ENCODE assay signal across 34 cellular contexts in the genomic region with DNA sequence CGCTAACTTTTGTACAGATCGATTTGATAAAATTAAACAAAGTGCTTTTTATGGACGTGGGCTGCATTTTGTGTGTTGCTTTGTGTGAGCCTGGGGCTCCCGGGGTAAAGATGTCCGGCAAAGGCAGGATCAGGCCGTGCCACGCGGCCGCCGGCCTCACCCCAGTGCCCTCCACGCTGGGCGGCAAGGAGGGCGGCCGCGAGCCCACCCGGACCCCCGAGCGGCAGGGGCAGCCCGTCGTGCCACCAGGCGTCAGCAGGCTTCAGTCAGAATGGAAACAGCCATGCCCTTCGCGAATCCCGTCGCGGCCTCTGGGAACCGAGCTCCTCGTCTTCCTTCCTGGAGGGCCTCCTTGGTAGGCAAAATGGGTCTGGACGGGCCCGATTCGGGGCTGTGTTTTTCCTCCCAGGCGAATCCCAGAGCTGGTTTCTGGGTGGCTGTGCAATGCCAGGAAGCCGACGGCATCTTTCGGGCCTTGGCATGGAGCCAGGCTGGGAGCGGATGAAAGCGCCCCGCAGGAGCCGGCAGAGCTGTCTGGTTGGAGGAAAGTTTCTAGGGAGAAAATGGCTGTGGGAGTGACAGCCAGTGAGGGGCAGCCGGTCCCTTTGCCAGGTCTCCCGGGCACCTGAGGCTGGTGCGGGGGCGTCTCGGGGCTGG. TPM values are rescaled to one million over a fixed set of nuclear protein-coding genes. Genes with fewer than 3 reads are reported as not detected.
DNase-seq lines count a peak whose midpoint lies in the region; ATAC-seq and TF ChIP-seq lines count a peak whose summit lies in the region.
"Had no signal": no experiment of that assay in that cellular context is flagged by ENCODE, and none has a peak within 500 bp of the region (broad histone marks: within the 10 kb centered on the region; RNA-seq: fewer than 3 reads in every experiment).

No MANE protein-coding gene starts in this region.

- H3K9me3 ChIP-seq in SK-N-SH, result no peaks in the 10 kb centered on the region
- no peaks in the 10 kb centered on the region for H3K9me3 ChIP-seq in thoracic aorta
- H3K9me3 ChIP-seq: HAP-1, lower lobe of right lung, MG63, mucosa of descending colon, ovary, spleen had no signal

- DNase-seq in NCI-H1105 treated with DMSO at 0.1 percent for 48 hours (lab: John Stamatoyannopoulos, UW) (peak; percentile 23), NCI-H1105 (lab: John Stamatoyannopoulos, UW) (no peak), SK-N-SH (peak; percentile 61), head of caudate nucleus (peak in 34 of 42 donors; percentile 59 to 89 (median 74)), thoracic aorta (ENCODE audit: low spot score) (no peak), left lobe of liver (ENCODE audit: low spot score) (no peak)
- DNase-seq: 8988T; activated CD4-positive, alpha-beta T cell treated with anti-CD3 and anti-CD28 coated beads for 48 hours; activated gamma-delta T cell; activated naive CD8-positive, alpha-beta T cell treated with anti-CD3 and anti-CD28 coated beads, Interleukin-2, amount 50 U/mL, for 24 hours; activated T-cell treated with anti-CD3 and anti-CD28 coated beads, Interleukin-2, amount 50 U/mL, for 24 hours; CD4-positive, alpha-beta T cell; effector CD4-positive, alpha-beta T cell; glutamatergic neuron; KBM-7; kidney; lower lobe of right lung; MG63; mucosa of descending colon; NCI-H1417 treated with DMSO at 0.1 percent for 48 hours; NCI-H2107; NCI-H524 treated with DMSO at 0.1 percent for 48 hours; ovary; SHP77; spleen; stimulated activated CD4-positive, alpha-beta T cell treated with anti-CD3 and anti-CD28 coated beads, Interleukin-2, amount 100 ng/mL, for 48 hours; T1000; WERI-Rb-1 had no signal

- peaks cover 13% of the 10 kb centered on the region; the same call in 1 of the 2 replicates for H4K20me1 ChIP-seq in SK-N-SH (ENCODE audit: insufficient read depth)

- H3K4me1 ChIP-seq in SK-N-SH (ENCODE audit: control insufficient read depth in 1 of 2, insufficient read depth in 2 of 2, low read depth in 1 of 2, low read length in 1 of 2) (no peaks in the 10 kb centered on the region), thoracic aorta (ENCODE audit: control insufficient read depth in 1 of 2, low read depth in 2 of 2) (peaks cover 14 to 36% of the 10 kb centered on the region in 2 donors)

- H3K36me3 ChIP-seq in SK-N-SH (replicated peaks in 1 of 2; ENCODE audit: control insufficient read depth in 1 of 2, insufficient read depth in 2 of 2, low read length in 1 of 2) (no peaks in the 10 kb centered on the region), thoracic aorta (no peaks in the 10 kb centered on the region)
- H3K36me3 ChIP-seq: lower lobe of right lung, MG63, ovary, spleen, WERI-Rb-1 had no signal

- no peak overlapping the region for H3K4me3 ChIP-seq in SK-N-SH (ENCODE audit: low read depth in 2 of 2, low read length in 1 of 2)
- peak overlapping the region; percentile 17 for H3K4me3 ChIP-seq in thoracic aorta
- H3K4me3 ChIP-seq: HAP-1, lower lobe of right lung, MG63, mucosa of descending colon, ovary, spleen had no signal

- no peaks in the 10 kb centered on the region for H3K79me2 ChIP-seq in SK-N-SH (ENCODE audit: insufficient read depth)

- H3K9me2 ChIP-seq in SK-N-SH, result no peaks in the 10 kb centered on the region

- no peak overlapping the region for H2AFZ ChIP-seq in SK-N-SH (ENCODE audit: low read depth)

- no peak for TF ChIP-seq RAD21 in SK-N-SH (IDR thresholded peaks at IDR 0.05; ENCODE audit: low read length)

- no peak for TF ChIP-seq EP300 in SK-N-SH (IDR thresholded peaks at IDR 0.05; ENCODE audit: borderline replicate concordance in 1 of 2, low read depth in 1 of 2, low read length in 1 of 2)

- no peak overlapping the region for H3K9ac ChIP-seq in SK-N-SH

- TF ChIP-seq CTCF in SK-N-SH (IDR thresholded peaks at IDR 0.05) (no peak), thoracic aorta (IDR thresholded peaks at IDR 0.05) (no peak)

- intact Hi-C loops in head of caudate nucleus (cut with DNase I), result loop anchor here (5.0 kb wide), 1 partner anchor 40 kb away; no protein-coding TSS in a partner anchor

- H3K4me2 ChIP-seq in SK-N-SH, result no peak overlapping the region

- H3F3A ChIP-seq in SK-N-SH (replicated peaks; ENCODE audit: insufficient read depth), result peaks cover 3% of the 10 kb centered on the region

- ATAC-seq in thoracic aorta (ENCODE audit: insufficient number of reproducible peaks, low FRiP score, low read depth) (no peak), left lobe of liver (no peak), HG02763 (IDR thresholded peaks at IDR 0.05; ENCODE audit: unreplicated experiment) (no peak), GM18868 (IDR thresholded peaks at IDR 0.05; ENCODE audit: unreplicated experiment) (no peak)
- ATAC-seq: lower lobe of right lung; mucosa of descending colon; natural killer cell treated with Interleukin-12 subunit alpha and Interleukin-12 subunit beta and Interleukin-15 and Interleukin-18, amount 100 ng/mL, for 72 hours; Panc1 had no signal

- H3K27ac ChIP-seq in SK-N-SH (ENCODE audit: low read depth in 2 of 2, low read length in 1 of 2) (no peak overlapping the region), thoracic aorta (peak overlapping the region; percentile 38 to 53)
- H3K27ac ChIP-seq: lower lobe of right lung, ovary, spleen, WERI-Rb-1 had no signal

- WGBS in SK-N-SH (ENCODE audit: low lambda C conversion rate), result 5% methylated on average over 32 of the region's 44 CpGs

- H3K27me3 ChIP-seq in SK-N-SH (ENCODE audit: insufficient read depth) (peaks cover 95% of the 10 kb centered on the region), thoracic aorta (replicated peaks; ENCODE audit: insufficient read depth) (no peaks in the 10 kb centered on the region)

- POLR2A ChIA-PET in SK-N-SH (lab: Yijun Ruan, JAX), result no interaction called here

- CTCF ChIA-PET in SK-N-SH (lab: Yijun Ruan, JAX), result interaction anchor here (0.9 kb wide), 1 partner anchor 68 kb away, joined by 4 read pairs; no protein-coding TSS in a partner anchor

TF ChIP-seq in SK-N-SH, 30 proteins besides CTCF, POLR2A, EP300 and RAD21:
- TF ChIP-seq MXI1 (IDR thresholded peaks at IDR 0.05; ENCODE audit: low read depth, low read length) (no peak), NFIC (IDR thresholded peaks at IDR 0.05; ENCODE audit: borderline replicate concordance) (peak; percentile 58)

RNA-seq across cellular contexts. Expression of gene SOX8, which starts 5.5 kb away (rescaled TPM):
- not detected in 2 replicates for polyA plus RNA-seq in SK-N-SH (2012; rRNA removed)
- polyA plus RNA-seq in SK-N-SH (2012; cell fraction: cytosol; rRNA removed), result not detected in 2 replicates
- polyA plus RNA-seq in SK-N-SH (2012; cell fraction: nucleus; rRNA removed), result not detected in 2 replicates
- 10 to 100 TPM in 1 of 2 donors, 1 to 10 TPM in 1; 5.7 to 10.1 TPM for total RNA-seq in thoracic aorta
- not detected for total RNA-seq in left lobe of liver
- total RNA-seq: HT1080 had no signal

RNA-seq across cellular contexts. Expression of gene LMF1, which starts 16.3 kb away (rescaled TPM):
- polyA plus RNA-seq in SK-N-SH (2012; rRNA removed), result 5.7 and 8.2 TPM in 2 replicates
- 3.0 and 5.1 TPM in 2 replicates for polyA plus RNA-seq in SK-N-SH (2012; cell fraction: cytosol; rRNA removed)
- 22.6 and 22.9 TPM in 2 replicates for polyA plus RNA-seq in SK-N-SH (2012; cell fraction: nucleus; rRNA removed)
- 10 to 100 TPM; 47.1 to 49.3 TPM for total RNA-seq in thoracic aorta
- 13.5 TPM for total RNA-seq in left lobe of liver
- total RNA-seq: HT1080 had no signal

Comparison
In these comparisons a context has a peak if more than half of its experiments do, and no peak if none do; other contexts are left out.
1. DNase-seq: peak in NCI-H1105 treated with DMSO at 0.1 percent for 48 hours (single experiment), SK-N-SH (single experiment) and head of caudate nucleus (34 of 42); none in NCI-H1105 (single experiment), thoracic aorta (single experiment) and left lobe of liver (single experiment).
2. H3K27ac ChIP-seq: peak in thoracic aorta (2 of 2); none in SK-N-SH (0 of 2).